21 cellular contexts compared by ENCODE assay signal in genomic region chr2:150122871-150123588, GRCh38.
DNase-seq lines count a peak whose midpoint lies in the region; ATAC-seq and TF ChIP-seq lines count a peak whose summit lies in the region.
"Had no signal": no experiment of that assay in that cellular context is flagged by ENCODE, and none has a peak within 500 bp of the region (broad histone marks: within the 10 kb centered on the region; RNA-seq: fewer than 3 reads in every experiment).

No MANE protein-coding gene starts in this region.

- H3K4me1 ChIP-seq in mesenchymal stem cell (ENCODE audit: control insufficient read depth, insufficient read depth, low read depth, low read length), result peaks cover 20% of the 10 kb centered on the region
- peaks cover 11% of the 10 kb centered on the region for H3K4me1 ChIP-seq in mesendoderm (ENCODE audit: control insufficient read depth, low read depth, low read length)

- TF ChIP-seq CTCF in astrocyte of the cerebellum (IDR thresholded peaks at IDR 0.05; ENCODE audit: low read depth, low read length, missing control alignments), result no peak

- no peaks in the 10 kb centered on the region for H3K27me3 ChIP-seq in mesenchymal stem cell (ENCODE audit: control insufficient read depth in 1 of 2, insufficient read depth in 1 of 2, low read length in 2 of 2)
- H3K27me3 ChIP-seq in mesendoderm (ENCODE audit: insufficient read depth, low read length, poor library complexity), result no peaks in the 10 kb centered on the region
- H3K27me3 ChIP-seq: SJSA1 had no signal

- H2BK5ac ChIP-seq in mesenchymal stem cell (ENCODE audit: low read depth, low read length, poor library complexity, severe bottlenecking), result no peak overlapping the region
- no peak overlapping the region for H2BK5ac ChIP-seq in mesendoderm (ENCODE audit: low read length)

- no peak overlapping the region for H3K14ac ChIP-seq in mesenchymal stem cell (ENCODE audit: low read length in 2 of 2)

- H3K36me3 ChIP-seq in mesenchymal stem cell (ENCODE audit: control insufficient read depth in 1 of 2, insufficient read depth in 2 of 2, low read depth in 1 of 2, low read length in 2 of 2) (no peaks in the 10 kb centered on the region), mesendoderm (ENCODE audit: control insufficient read depth, insufficient read depth, low read length) (no peaks in the 10 kb centered on the region)
- H3K36me3 ChIP-seq: SJSA1 had no signal

- H2BK12ac ChIP-seq in mesenchymal stem cell (ENCODE audit: low read length in 2 of 2), result no peak overlapping the region

- H2BK15ac ChIP-seq in mesenchymal stem cell (ENCODE audit: low read depth, poor library complexity, severe bottlenecking), result no peak overlapping the region
- no peak overlapping the region for H2BK15ac ChIP-seq in mesendoderm (replicated peaks; ENCODE audit: low read depth)

- peak overlapping the region; percentile 84 for H3K27ac ChIP-seq in mesenchymal stem cell (ENCODE audit: low read length, poor library complexity, severe bottlenecking)
- no peak overlapping the region for H3K27ac ChIP-seq in mesendoderm (ENCODE audit: low read depth, low read length)
- no peak overlapping the region for H3K27ac ChIP-seq in caudate nucleus (ENCODE audit: low read depth, low read length)
- H3K27ac ChIP-seq: SJSA1 had no signal

- no peak overlapping the region for H3K18ac ChIP-seq in mesenchymal stem cell (ENCODE audit: low read depth in 1 of 2, low read length in 2 of 2)
- H3K18ac ChIP-seq in mesendoderm (ENCODE audit: low read length), result no peak overlapping the region

- H3K4me3 ChIP-seq in astrocyte of the cerebellum (ENCODE audit: low read depth, low read length), result no peak overlapping the region
- H3K4me3 ChIP-seq in mesenchymal stem cell (ENCODE audit: insufficient read depth in 1 of 2, low read depth in 1 of 2, low read length in 2 of 2), result no peak overlapping the region
- no peak overlapping the region for H3K4me3 ChIP-seq in mesendoderm (ENCODE audit: low read length)
- H3K4me3 ChIP-seq: K562, SJSA1 had no signal

- H3K4me2 ChIP-seq in mesenchymal stem cell (ENCODE audit: low read length, poor library complexity, severe bottlenecking) (no peak overlapping the region), mesendoderm (ENCODE audit: low read length) (no peak overlapping the region)

- peak overlapping the region; percentile 68 for H2AK5ac ChIP-seq in mesenchymal stem cell (ENCODE audit: low read length, severe bottlenecking)
- H2AK5ac ChIP-seq in mesendoderm (ENCODE audit: low read length), result no peak overlapping the region

- H3K4ac ChIP-seq in mesenchymal stem cell (ENCODE audit: low read depth in 1 of 2, low read length in 2 of 2) (no peak overlapping the region), mesendoderm (ENCODE audit: low read depth, low read length) (no peak overlapping the region)

- H3K9ac ChIP-seq in mesenchymal stem cell (ENCODE audit: low read length), result no peak overlapping the region
- H3K9ac ChIP-seq in mesendoderm (ENCODE audit: low read length), result no peak overlapping the region

- H3K23ac ChIP-seq in mesenchymal stem cell (ENCODE audit: low read length in 2 of 2) (no peak overlapping the region), mesendoderm (ENCODE audit: low read length) (no peak overlapping the region)

- H4K5ac ChIP-seq in mesendoderm (ENCODE audit: low read length), result no peak overlapping the region

- H2BK120ac ChIP-seq in mesenchymal stem cell (ENCODE audit: low read depth, low read length) (no peak overlapping the region), mesendoderm (ENCODE audit: low read depth, low read length) (no peak overlapping the region)

- 88% methylated on average over 1 of the region's 2 CpGs for WGBS in mesenchymal stem cell
- no CpG with 5 or more reads among the region's 2 CpGs for WGBS in mesendoderm (ENCODE audit: extremely low coverage, insufficient coverage, low lambda C conversion rate)

- no peak overlapping the region for H3K56ac ChIP-seq in mesendoderm (ENCODE audit: low read length)

- DNase-seq in A172 (ENCODE audit: low spot score) (peak; percentile 76), EH (ENCODE audit: low read depth) (peak; percentile 90), astrocyte of the cerebellum (ENCODE audit: low read depth) (peak; percentile 69), mesenchymal stem cell (no peak), inferior parietal cortex (ENCODE audit: extremely low spot score) (no peak), mesendoderm (no peak), caudate nucleus (lab: John Stamatoyannopoulos, UW) (no peak)
- DNase-seq: C1 segment of cervical spinal cord; CD8-positive, alpha-beta memory T cell; DMS79; GDM1; GOT3; MV-4-11; NCI-H187 treated with DMSO at 0.1 percent for 48 hours; NCI-H226; NCI-H524; NCI-H82 had no signal

- in situ Hi-C loops in astrocyte of the cerebellum (cut with HindIII; ENCODE audit: low sequenced_read_pairs), result no loop called here

- H4K8ac ChIP-seq in mesenchymal stem cell (ENCODE audit: low read length) (no peak overlapping the region), mesendoderm (ENCODE audit: low read depth, low read length) (no peak overlapping the region)

- no peak overlapping the region for H4K91ac ChIP-seq in mesenchymal stem cell (ENCODE audit: low read length)

- no peaks in the 10 kb centered on the region for H3K79me2 ChIP-seq in mesendoderm (ENCODE audit: control insufficient read depth, insufficient read depth, low read length)

- H3K9me3 ChIP-seq in mesenchymal stem cell (ENCODE audit: control insufficient read depth, low read length), result no peaks in the 10 kb centered on the region
- H3K9me3 ChIP-seq: SJSA1 had no signal

- no peak overlapping the region for H2AFZ ChIP-seq in mesenchymal stem cell (ENCODE audit: low read depth, low read length)

- H3K79me1 ChIP-seq in mesenchymal stem cell (replicated peaks; ENCODE audit: low read length, poor library complexity, severe bottlenecking) (no peaks in the 10 kb centered on the region), mesendoderm (ENCODE audit: low read length) (no peaks in the 10 kb centered on the region)

- no peak for ATAC-seq in GM21367 (IDR thresholded peaks at IDR 0.05; ENCODE audit: unreplicated experiment)
- ATAC-seq: HCT116, K562 had no signal

Comparison
In these comparisons a context has a peak if more than half of its experiments do, and no peak if none do; other contexts are left out.
1. DNase-seq: peak in A172 (single experiment), EH (single experiment) and astrocyte of the cerebellum (single experiment); none in mesenchymal stem cell (single experiment), inferior parietal cortex (single experiment), mesendoderm (single experiment) and caudate nucleus (0 of 61).